Comparison of ENCODE assay signal across 27 cellular contexts in genomic region chr20:54377992-54378773, GRCh38.
"Had no signal": no experiment of that assay in that cellular context is flagged by ENCODE, and none has a peak within 500 bp of the region (broad histone marks: within the 10 kb centered on the region; RNA-seq: fewer than 3 reads in every experiment).

No MANE protein-coding gene starts in this region.

- DNase-seq: activated CD4-positive, alpha-beta T cell treated with anti-CD3 and anti-CD28 coated beads, Interleukin-2, amount 10 ng/mL, durations not matched to agents 24 days and 14 days; activated CD4-positive, alpha-beta T cell treated with anti-CD3 and anti-CD28 coated beads, Interleukin-2, amount 50 U/mL, for 4 hours; activated CD8-positive, alpha-beta T cell treated with anti-CD3 and anti-CD28 coated beads for 36 hours; activated effector memory CD4-positive, alpha-beta T cell treated with anti-CD3 and anti-CD28 coated beads, Interleukin-2, amount 50 U/mL, for 16 hours; activated naive CD4-positive, alpha-beta T cell; activated naive CD4-positive, alpha-beta T cell treated with anti-CD3 and anti-CD28 coated beads, Interleukin-2, amount 50 U/mL, for 16 hours; activated naive CD8-positive, alpha-beta T cell treated with anti-CD3 and anti-CD28 coated beads for 36 hours; activated T-cell treated with anti-CD3 and anti-CD28 coated beads, Interleukin-2, amount 50 U/mL, for 1 hour; activated T-cell treated with anti-CD3 and anti-CD28 coated beads, Interleukin-2, amount 50 U/mL, for 72 hours; amniotic stem cell; aorta; NCI-H1105; NCI-H1417 treated with DMSO at 0.1 percent for 48 hours; NCI-H1930; NCI-H2081 treated with DMSO at 0.1 percent for 48 hours; NCI-H510A treated with DMSO at 0.1 percent for 48 hours; NCI-H526 treated with DMSO at 0.1 percent for 48 hours; NCI-H82; SHP77; SJCRH30; T1000 had no signal

- H3K4me1 Mint-ChIP-seq: activated CD4-positive, alpha-beta T cell treated with anti-CD3 and anti-CD28 coated beads, Interleukin-2, amount 10 ng/mL, durations not matched to agents 24 days and 14 days; activated naive CD8-positive, alpha-beta T cell treated with anti-CD3 and anti-CD28 coated beads for 36 hours; activated T-helper 17 cell treated with anti-CD3 and anti-CD28 coated beads, Interleukin-2, amount 50 U/mL, for 72 hours; central memory CD8-positive, alpha-beta T cell had no signal

- FAIRE-seq: TTC549 had no signal

- H3K36me3 ChIP-seq: cardiac muscle cell, SJCRH30 had no signal

- H3K27ac Mint-ChIP-seq: activated CD4-positive, alpha-beta T cell treated with anti-CD3 and anti-CD28 coated beads, Interleukin-2, amount 10 ng/mL, durations not matched to agents 24 days and 14 days; activated CD8-positive, alpha-beta T cell treated with anti-CD3 and anti-CD28 coated beads for 36 hours; activated naive CD8-positive, alpha-beta T cell treated with anti-CD3 and anti-CD28 coated beads for 36 hours; activated T-cell treated with anti-CD3 and anti-CD28 coated beads, Interleukin-2, amount 50 U/mL, for 72 hours; activated T-helper 17 cell treated with anti-CD3 and anti-CD28 coated beads, Interleukin-2, amount 50 U/mL, for 72 hours had no signal

- H3K9me3 ChIP-seq: SJCRH30 had no signal

- H3K36me3 Mint-ChIP-seq: activated naive CD8-positive, alpha-beta T cell treated with anti-CD3 and anti-CD28 coated beads for 36 hours had no signal

- H3K27me3 Mint-ChIP-seq: activated CD4-positive, alpha-beta T cell treated with anti-CD3 and anti-CD28 coated beads, Interleukin-2, amount 10 ng/mL, durations not matched to agents 24 days and 14 days had no signal

- H3K9ac ChIP-seq: KMS-11 had no signal

- H3K4me3 Mint-ChIP-seq: activated CD4-positive, alpha-beta T cell treated with anti-CD3 and anti-CD28 coated beads, Interleukin-2, amount 10 ng/mL, durations not matched to agents 24 days and 14 days; activated CD8-positive, alpha-beta T cell treated with anti-CD3 and anti-CD28 coated beads for 36 hours; activated naive CD8-positive, alpha-beta T cell treated with anti-CD3 and anti-CD28 coated beads for 36 hours; activated T-cell treated with anti-CD3 and anti-CD28 coated beads, Interleukin-2, amount 50 U/mL, for 72 hours; activated T-helper 17 cell treated with anti-CD3 and anti-CD28 coated beads, Interleukin-2, amount 50 U/mL, for 72 hours; central memory CD8-positive, alpha-beta T cell had no signal

- H3K9me3 Mint-ChIP-seq: activated CD8-positive, alpha-beta T cell treated with anti-CD3 and anti-CD28 coated beads for 36 hours; activated naive CD8-positive, alpha-beta T cell treated with anti-CD3 and anti-CD28 coated beads for 36 hours; central memory CD8-positive, alpha-beta T cell had no signal

- H3K27ac ChIP-seq: cardiac muscle cell, KMS-11, SJCRH30, SK-N-MC had no signal

- H3K4me3 ChIP-seq: cardiac muscle cell, SJCRH30, SK-N-MC had no signal

- H3K4me2 ChIP-seq: KMS-11 had no signal

- H3K27me3 ChIP-seq: cardiac muscle cell had no signal
